Comparison of ENCODE assay signal across 8 cellular contexts in the genomic region with DNA sequence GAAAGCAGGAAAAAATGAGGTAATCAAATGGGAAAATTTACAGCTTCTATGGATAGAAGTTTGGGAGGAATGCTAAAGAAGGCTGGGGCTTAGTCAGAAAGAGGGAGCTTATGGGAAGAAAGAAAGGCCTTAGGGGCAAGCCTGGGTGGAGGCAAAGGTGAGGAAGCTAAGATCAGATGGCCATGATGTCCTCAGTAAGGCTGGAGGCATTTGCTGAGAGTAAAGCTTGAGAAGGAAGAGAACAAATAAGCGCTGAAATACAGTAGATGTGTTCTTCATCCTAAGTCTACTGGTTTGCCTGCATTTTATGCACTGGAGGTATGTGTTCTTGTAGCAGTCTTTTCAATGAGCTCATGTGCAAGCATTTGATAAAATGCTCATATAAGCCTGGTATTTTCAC.
"Had no signal": no experiment of that assay in that cellular context is flagged by ENCODE, and none has a peak within 500 bp of the region (broad histone marks: within the 10 kb centered on the region; RNA-seq: fewer than 3 reads in every experiment).

No MANE protein-coding gene starts in this region.

- FAIRE-seq: G401.6, GM12878, GM12891, GM12892, GM18507, GM19239 had no signal

- DNase-seq: GDM1, GF-D8 had no signal

- H3K4me3 ChIP-seq: GM12878 had no signal
